ENCODE assay signal across 8 cellular contexts in genomic region chr6:41922154-41922553, GRCh38. TPM values are rescaled to one million over a fixed set of nuclear protein-coding genes. Genes with fewer than 3 reads are reported as not detected.
DNase-seq lines count a peak whose midpoint lies in the region; ATAC-seq and TF ChIP-seq lines count a peak whose summit lies in the region.

No MANE protein-coding gene starts in this region.

- peak overlapping the region; percentile 99 for H3K4me3 ChIP-seq in GM23248
- peak overlapping the region; percentile 63 for H3K4me3 ChIP-seq in SJSA1
- H3K4me3 ChIP-seq in fibroblast of lung (replicated peaks in 1 of 4; ENCODE audit: control extremely low read depth in 1 of 4, insufficient read depth in 1 of 4, low read depth in 3 of 4, low read length in 4 of 4), result peak overlapping the region; percentile 80 to 98 (median 94)
- H3K4me3 ChIP-seq in retinal pigment epithelial cell (ENCODE audit: low read length), result peak overlapping the region; percentile 99

- H3K4me2 ChIP-seq in GM23248 (ENCODE audit: unreplicated experiment), result peak overlapping the region; percentile 88
- H3K4me2 ChIP-seq in fibroblast of lung (ENCODE audit: extremely low read depth, insufficient read depth, low read length), result peak overlapping the region; percentile 90

- peak overlapping the region; percentile 95 for H3K9ac ChIP-seq in GM23248
- H3K9ac ChIP-seq in fibroblast of lung (ENCODE audit: insufficient read depth, low read length), result peak overlapping the region; percentile 99

- in situ Hi-C loops in GM23248 (cut with MboI), result no loop called here

- H3K9me3 ChIP-seq in GM23248 (ENCODE audit: low read depth) (no peaks in the 10 kb centered on the region), SJSA1 (replicated peaks) (no peaks in the 10 kb centered on the region), fibroblast of lung (ENCODE audit: control insufficient read depth, insufficient read depth, low read depth, low read length) (no peaks in the 10 kb centered on the region)

- H3K36me3 ChIP-seq in GM23248 (ENCODE audit: low read depth) (0 out of 2 replicates have a peak, but pooled peaks cover 2% of the 10 kb centered on the region), SJSA1 (peaks cover 34% of the 10 kb centered on the region), fibroblast of lung (ENCODE audit: control insufficient read depth, insufficient read depth, low read length) (peaks cover 4% of the 10 kb centered on the region)

- ATAC-seq in HG03280 (IDR thresholded peaks at IDR 0.05; ENCODE audit: unreplicated experiment), result no peak

- H3K79me2 ChIP-seq in GM23248 (ENCODE audit: insufficient read depth) (peaks cover 79% of the 10 kb centered on the region), fibroblast of lung (ENCODE audit: control insufficient read depth, insufficient read depth, low read length) (peaks cover 64% of the 10 kb centered on the region)

- H3K9me2 ChIP-seq in GM23248 (ENCODE audit: insufficient read depth), result no peaks in the 10 kb centered on the region

- WGBS in GM23248 (ENCODE audit: low coverage in 1 of 2, low lambda C conversion rate in 2 of 2, missing lambda C conversion rate in 2 of 2), 2 experiments, result 8 to 9% methylated on average over 7 of the region's 7 CpGs

- TF ChIP-seq CTCF in fibroblast of lung (conservative IDR thresholded peaks at IDR 0.05 in 1 of 2, IDR thresholded peaks at IDR 0.05 in 1 of 2; ENCODE audit: low read depth in 1 of 2, low read length in 2 of 2) (no peak), retinal pigment epithelial cell (conservative IDR thresholded peaks at IDR 0.05; ENCODE audit: low read depth, low read length) (no peak)

- intact Hi-C loops in posterior vena cava (cut with DNase I), result no loop called here

- H3K27me3 ChIP-seq in GM23248 (replicated peaks; ENCODE audit: insufficient read depth) (no peaks in the 10 kb centered on the region), SJSA1 (replicated peaks) (no peaks in the 10 kb centered on the region), fibroblast of lung (ENCODE audit: control insufficient read depth, insufficient read depth, low read length) (no peaks in the 10 kb centered on the region)

- H3K27ac ChIP-seq in GM23248 (peak overlapping the region; percentile 98), SJSA1 (no peak overlapping the region), fibroblast of lung (ENCODE audit: insufficient read depth, low read length) (peak overlapping the region; percentile 99)

- H3F3A ChIP-seq in GM23248 (ENCODE audit: insufficient read depth), result peaks cover 8% of the 10 kb centered on the region

- peak overlapping the region; percentile 93 for H2AFZ ChIP-seq in GM23248
- H2AFZ ChIP-seq in fibroblast of lung (ENCODE audit: low read length), result no peak overlapping the region

- H4K20me1 ChIP-seq in GM23248 (ENCODE audit: insufficient read depth) (no peaks in the 10 kb centered on the region), fibroblast of lung (ENCODE audit: control insufficient read depth, extremely low read depth, insufficient read depth, low read length) (no peaks in the 10 kb centered on the region)

- DNase-seq in GM23248 (peak; percentile 43), SJSA1 (ENCODE audit: low read depth in 1 of 2, low spot score in 2 of 2) (no peak), fibroblast of lung (ENCODE audit: low read depth in 2 of 2) (no peak), retinal pigment epithelial cell (ENCODE audit: low read depth) (no peak), pons (ENCODE audit: low spot score) (no peak), posterior vena cava (ENCODE audit: low spot score) (no peak), SIG-M5 (lab: John Stamatoyannopoulos, UW) (no peak)

- peaks cover 37% of the 10 kb centered on the region for H3K4me1 ChIP-seq in GM23248 (ENCODE audit: insufficient read depth)
- H3K4me1 ChIP-seq in SJSA1 (replicated peaks), result peaks cover 27% of the 10 kb centered on the region
- H3K4me1 ChIP-seq in fibroblast of lung (ENCODE audit: control insufficient read depth, extremely low read depth, insufficient read depth, low read length), result peaks cover 20% of the 10 kb centered on the region

RNA-seq across cellular contexts. Expression of gene BYSL, which starts 0.9 kb away (rescaled TPM):
- 11.0 and 12.3 TPM in 2 replicates for total RNA-seq in GM23248 (2014; rRNA removed; shearing (Covaris generic))
- polyA plus RNA-seq in GM23248 (2016; fragmentation: Nextera tagmentation; extraction: Ambion mirVana) (28.0 and 30.2 TPM in 2 replicates), fibroblast of lung (11.3 and 19.7 TPM in 2 replicates)
- 21.5 and 24.2 TPM in 2 replicates for total RNA-seq in SJSA1 (2014; rRNA removed; shearing (Covaris generic))
- total RNA-seq in fibroblast of lung (13.7 and 14.9 TPM in 2 replicates), posterior vena cava (10 to 100 TPM; 12.7 to 16.8 TPM)
- 15.8 and 28.6 TPM in 2 replicates for polyA plus RNA-seq in fibroblast of lung (2012)
- 55.8 and 72.2 TPM in 2 replicates for polyA minus RNA-seq in fibroblast of lung (ENCODE audit: low replicate concordance)

RNA-seq across cellular contexts. Expression of gene MED20, which starts 1.2 kb away (rescaled TPM):
- total RNA-seq in GM23248 (2014; rRNA removed; shearing (Covaris generic)), result 21.0 and 30.6 TPM in 2 replicates
- polyA plus RNA-seq in GM23248 (2016; fragmentation: Nextera tagmentation; extraction: Ambion mirVana) (24.2 and 25.5 TPM in 2 replicates), fibroblast of lung (38.6 and 40.0 TPM in 2 replicates)
- 31.9 and 46.8 TPM in 2 replicates for total RNA-seq in SJSA1 (2014; rRNA removed; shearing (Covaris generic))
- total RNA-seq in fibroblast of lung (24.9 and 27.7 TPM in 2 replicates), posterior vena cava (10 to 100 TPM; 11.9 to 17.8 TPM)
- 23.9 and 25.4 TPM in 2 replicates for polyA plus RNA-seq in fibroblast of lung (2012)
- 50.0 and 113 TPM in 2 replicates for polyA minus RNA-seq in fibroblast of lung (ENCODE audit: low replicate concordance)

RNA-seq across cellular contexts. Expression of gene CCND3, which starts 19.5 kb away (rescaled TPM):
- total RNA-seq in GM23248 (2014; rRNA removed; shearing (Covaris generic)), result 47.8 and 48.1 TPM in 2 replicates
- polyA plus RNA-seq in GM23248 (2016; fragmentation: Nextera tagmentation; extraction: Ambion mirVana) (70.7 and 73.6 TPM in 2 replicates), fibroblast of lung (29.6 and 43.7 TPM in 2 replicates)
- 75.1 and 102 TPM in 2 replicates for total RNA-seq in SJSA1 (2014; rRNA removed; shearing (Covaris generic))
- total RNA-seq in fibroblast of lung (10.3 and 15.0 TPM in 2 replicates), posterior vena cava (10 to 100 TPM; 47.7 to 53.3 TPM)
- 35.6 and 56.9 TPM in 2 replicates for polyA plus RNA-seq in fibroblast of lung (2012)
- 32.1 and 51.6 TPM in 2 replicates for polyA minus RNA-seq in fibroblast of lung (ENCODE audit: low replicate concordance)

RNA-seq across cellular contexts. Expression of gene USP49, which starts 27.0 kb away (rescaled TPM):
- 0.97 and 2.4 TPM in 2 replicates for total RNA-seq in GM23248 (2014; rRNA removed; shearing (Covaris generic))
- polyA plus RNA-seq in GM23248 (2016; fragmentation: Nextera tagmentation; extraction: Ambion mirVana), result 0.70 and 1.2 TPM in 2 replicates
- 1.0 and 2.3 TPM in 2 replicates for total RNA-seq in SJSA1 (2014; rRNA removed; shearing (Covaris generic))
- 1.8 and 2.3 TPM in 2 replicates for total RNA-seq in fibroblast of lung
- 1.0 and 1.5 TPM in 2 replicates for polyA plus RNA-seq in fibroblast of lung
- 1.0 and 1.2 TPM in 2 replicates for polyA plus RNA-seq in fibroblast of lung (2012)
- 0.67 and 0.96 TPM in 2 replicates for polyA minus RNA-seq in fibroblast of lung (ENCODE audit: low replicate concordance)
- total RNA-seq in posterior vena cava, result 1 to 10 TPM; 2.7 to 3.1 TPM
